Comparison of ENCODE assay signal across 23 cellular contexts in the genomic region with DNA sequence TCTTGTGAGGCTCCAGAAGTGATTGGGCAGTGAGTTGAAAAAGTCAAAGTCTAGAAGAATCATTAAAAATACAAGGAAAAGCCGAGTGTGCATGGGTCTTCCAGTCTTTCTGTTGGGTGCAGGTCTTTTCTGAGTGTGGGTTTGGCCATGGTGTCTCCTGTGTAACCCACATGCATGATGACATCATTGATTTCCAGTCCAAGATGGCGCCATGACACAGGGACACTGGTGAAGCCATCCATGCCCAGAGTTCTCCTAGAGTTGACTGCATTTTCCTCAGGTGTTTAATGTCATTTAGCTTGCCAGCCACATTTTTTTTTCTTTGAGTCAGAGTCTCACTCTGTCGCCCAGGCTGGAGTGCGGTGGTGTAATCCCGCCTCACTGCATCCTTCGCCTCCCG. TPM values are rescaled to one million over a fixed set of nuclear protein-coding genes. Genes with fewer than 3 reads are reported as not detected.
DNase-seq lines count a peak whose midpoint lies in the region; TF ChIP-seq lines count a peak whose summit lies in the region.
"Had no signal": no experiment of that assay in that cellular context is flagged by ENCODE, and none has a peak within 500 bp of the region (broad histone marks: within the 10 kb centered on the region; RNA-seq: fewer than 3 reads in every experiment).

No MANE protein-coding gene starts in this region.

- H3K27me3 Mint-ChIP-seq in MCF 10A (ENCODE audit: insufficient read depth, unreplicated experiment) (no peaks in the 10 kb centered on the region), endothelial cell (ENCODE audit: unreplicated experiment) (peaks cover 9% of the 10 kb centered on the region)
- H3K27me3 Mint-ChIP-seq in CD8-positive, alpha-beta memory T cell, result peaks cover 12 to 14% of the 10 kb centered on the region in 2 donors
- H3K27me3 Mint-ChIP-seq: CD4-positive, alpha-beta T cell had no signal

- peaks cover 23% of the 10 kb centered on the region for H3K4me1 ChIP-seq in mammary epithelial cell (ENCODE audit: insufficient read depth, low read length)
- H3K4me1 ChIP-seq in SJSA1 (replicated peaks), result peaks cover 85% of the 10 kb centered on the region
- H3K4me1 ChIP-seq in stomach, result peaks cover 28 to 73% (median 63%) of the 10 kb centered on the region in 4 donors
- H3K4me1 ChIP-seq in CD8-positive, alpha-beta memory T cell (ENCODE audit: insufficient read depth, low read length), result no peaks in the 10 kb centered on the region

- no peak for TF ChIP-seq POLR2A in stomach (IDR thresholded peaks at IDR 0.05)

- H3K4me3 ChIP-seq in mammary epithelial cell (replicated peaks in 1 of 3; ENCODE audit: insufficient read depth in 1 of 3, low read depth in 2 of 3, low read length in 3 of 3) (no peak overlapping the region), SJSA1 (no peak overlapping the region), stomach (no peak overlapping the region)
- no peak overlapping the region for H3K4me3 ChIP-seq in CD8-positive, alpha-beta memory T cell (ENCODE audit: low read length)
- H3K4me3 ChIP-seq: BLaER1 had no signal

- peaks cover 31% of the 10 kb centered on the region for H3K36me3 Mint-ChIP-seq in MCF 10A (ENCODE audit: insufficient read depth, unreplicated experiment)
- peaks cover 10% of the 10 kb centered on the region for H3K36me3 Mint-ChIP-seq in endothelial cell (ENCODE audit: low read depth, unreplicated experiment)
- H3K36me3 Mint-ChIP-seq in CD8-positive, alpha-beta memory T cell, result no peaks in the 10 kb centered on the region

- H3K9me3 Mint-ChIP-seq in MCF 10A (ENCODE audit: unreplicated experiment) (no peaks in the 10 kb centered on the region), endothelial cell (ENCODE audit: unreplicated experiment) (no peaks in the 10 kb centered on the region)
- peaks cover 0 to 2% (median 0%) of the 10 kb centered on the region in 5 donors for H3K9me3 Mint-ChIP-seq in CD8-positive, alpha-beta memory T cell
- H3K9me3 Mint-ChIP-seq: CD4-positive, alpha-beta T cell had no signal

- CTCF ChIA-PET in MCF 10A (lab: Yijun Ruan, JAX), result interaction anchor here (0.6 to 1.1 kb wide), 4 partner anchors 22 to 1125 kb away, joined by 3 to 4 read pairs (median 4); no protein-coding TSS in a partner anchor
- CTCF ChIA-PET in mammary epithelial cell (lab: Charles Lee; ENCODE audit: low non-redundant PET), result no interaction called here
- CTCF ChIA-PET in CD8-positive, alpha-beta memory T cell (lab: Charles Lee), result no interaction called here

- H3K79me2 ChIP-seq in mammary epithelial cell (ENCODE audit: insufficient read depth, low read length), result peaks cover 99% of the 10 kb centered on the region

- no peaks in the 10 kb centered on the region for H3K36me3 ChIP-seq in mammary epithelial cell (ENCODE audit: insufficient read depth, low read length)
- peaks cover 75% of the 10 kb centered on the region for H3K36me3 ChIP-seq in SJSA1
- no peaks in the 10 kb centered on the region for H3K36me3 ChIP-seq in stomach
- no peaks in the 10 kb centered on the region for H3K36me3 ChIP-seq in CD8-positive, alpha-beta memory T cell (ENCODE audit: insufficient read depth, low read length)
- H3K36me3 ChIP-seq: BLaER1 had no signal

- H3K4me3 Mint-ChIP-seq in MCF 10A (ENCODE audit: unreplicated experiment) (no peak overlapping the region), endothelial cell (ENCODE audit: unreplicated experiment) (peak overlapping the region; percentile 8)
- H3K4me3 Mint-ChIP-seq in CD8-positive, alpha-beta memory T cell, result no peak overlapping the region
- H3K4me3 Mint-ChIP-seq: CD4-positive, alpha-beta T cell; IgD-negative memory B cell had no signal

- 94% methylated on average over 5 of the region's 7 CpGs for WGBS in mammary epithelial cell (ENCODE audit: low coverage, missing lambda C conversion rate)
- 92 to 96% (median 94%) methylated on average over 7 of the region's 7 CpGs for WGBS in stomach, 5 donors

- dilution Hi-C loops in mammary epithelial cell (cut with HindIII; ENCODE audit: low sequenced_read_pairs), result no loop called here

- in situ Hi-C loops in mammary epithelial cell (cut with MboI; ENCODE audit: low sequenced_read_pairs in 2 of 2), result no loop called here
- in situ Hi-C loops in ACHN (cut with HindIII; ENCODE audit: low pct_ligation_motif_present, low pct_unique_long_range_greater_than_20kb, low sequenced_read_pairs), result no loop called here

- H3K27me3 ChIP-seq in mammary epithelial cell (ENCODE audit: insufficient read depth, low read length), result no peaks in the 10 kb centered on the region
- no peaks in the 10 kb centered on the region for H3K27me3 ChIP-seq in SJSA1 (replicated peaks)
- no peaks in the 10 kb centered on the region for H3K27me3 ChIP-seq in stomach
- no peaks in the 10 kb centered on the region for H3K27me3 ChIP-seq in CD8-positive, alpha-beta memory T cell (ENCODE audit: insufficient read depth, low read length, poor library complexity, severe bottlenecking)
- H3K27me3 ChIP-seq: BLaER1 had no signal

- H3K27ac Mint-ChIP-seq in MCF 10A (ENCODE audit: low read depth, unreplicated experiment) (peak overlapping the region; percentile 12), endothelial cell (ENCODE audit: unreplicated experiment) (peak overlapping the region; percentile 41)
- no peak overlapping the region for H3K27ac Mint-ChIP-seq in CD8-positive, alpha-beta memory T cell
- H3K27ac Mint-ChIP-seq: CD4-positive, alpha-beta T cell; IgD-negative memory B cell had no signal

- POLR2A ChIA-PET in MCF 10A (lab: Yijun Ruan, JAX), result interaction anchor here (0.7 to 2.4 kb wide), 2 partner anchors 10 to 63 kb away, joined by 4 to 9 read pairs; no protein-coding TSS in a partner anchor
- POLR2A ChIA-PET in CD8-positive, alpha-beta memory T cell (lab: Charles Lee), result no interaction called here

- no peak overlapping the region for H2AFZ ChIP-seq in mammary epithelial cell (ENCODE audit: low read depth, low read length)

- TF ChIP-seq CTCF in MCF 10A (IDR thresholded peaks at IDR 0.05; ENCODE audit: unreplicated experiment) (no peak), mammary epithelial cell (conservative IDR thresholded peaks at IDR 0.05 in 1 of 2, IDR thresholded peaks at IDR 0.05 in 1 of 2; ENCODE audit: extremely low read depth in 1 of 2, insufficient read depth in 1 of 2, low read depth in 1 of 2, low read length in 2 of 2) (no peak), endothelial cell (IDR thresholded peaks at IDR 0.05; ENCODE audit: unreplicated experiment) (no peak), stomach (IDR thresholded peaks at IDR 0.05) (no peak)

- intact Hi-C loops in MCF 10A (cut with micrococcal nuclease) (no loop called here), mammary epithelial cell (cut with micrococcal nuclease) (no loop called here), stomach (cut with DNase I; ENCODE audit: low total_unique reads) (no loop called here)

- H3K4me1 Mint-ChIP-seq in MCF 10A (ENCODE audit: insufficient read depth, unreplicated experiment) (peaks cover 41% of the 10 kb centered on the region), endothelial cell (ENCODE audit: unreplicated experiment) (peaks cover 47% of the 10 kb centered on the region)
- H3K4me1 Mint-ChIP-seq in CD8-positive, alpha-beta memory T cell, result no peaks in the 10 kb centered on the region
- H3K4me1 Mint-ChIP-seq: IgD-negative memory B cell had no signal

- H3K9me3 ChIP-seq in mammary epithelial cell (replicated peaks; ENCODE audit: insufficient read depth, low read length) (no peaks in the 10 kb centered on the region), SJSA1 (replicated peaks) (no peaks in the 10 kb centered on the region), stomach (no peaks in the 10 kb centered on the region)
- no peaks in the 10 kb centered on the region for H3K9me3 ChIP-seq in CD8-positive, alpha-beta memory T cell (ENCODE audit: low read length)
- H3K9me3 ChIP-seq: BLaER1 had no signal

- H3K27ac ChIP-seq in mammary epithelial cell (ENCODE audit: insufficient read depth, low read depth, low read length) (no peak overlapping the region), SJSA1 (peak overlapping the region; percentile 94), stomach (peak overlapping the region in 3 of 5 donors; percentile 63 to 86 (median 84))
- H3K27ac ChIP-seq in CD8-positive, alpha-beta memory T cell (ENCODE audit: low read depth, low read length), result no peak overlapping the region
- H3K27ac ChIP-seq: 22Rv1, BLaER1 had no signal

- no peak overlapping the region for H3K4me2 ChIP-seq in mammary epithelial cell (ENCODE audit: insufficient read depth, low read depth, low read length)
- H3K4me2 ChIP-seq: BLaER1 had no signal

- BruUV-seq in MCF 10A (replicated peaks; lab: Mats Ljungman, UMichigan) (no TSS peak), mammary epithelial cell (replicated peaks; lab: Mats Ljungman, UMichigan) (no TSS peak)

- no peak for DNase-seq in MCF 10A (ENCODE audit: unreplicated experiment)
- no peak for DNase-seq in mammary epithelial cell
- DNase-seq in SJSA1 (ENCODE audit: low read depth in 1 of 2, low spot score in 2 of 2), result no peak
- no peak for DNase-seq in endothelial cell (ENCODE audit: low spot score)
- no peak for DNase-seq in stomach
- DNase-seq in activated gamma-delta T cell (lab: John Stamatoyannopoulos, UW), result no peak
- DNase-seq in ACHN, result no peak
- no peak for DNase-seq in CD8-positive, alpha-beta memory T cell
- DNase-seq: CD4-positive, alpha-beta T cell; COR-L47; DMS53; NCI-H1092; NCI-H1436; NCI-H187; NCI-H2081 treated with DMSO at 0.1 percent for 48 hours; NCI-H2171; NCI-H345; NCI-H524; NCI-H774; Right ventricle myocardium superior had no signal

- H3K9ac ChIP-seq in mammary epithelial cell (ENCODE audit: insufficient read depth, low read length), result no peak overlapping the region
- H3K9ac ChIP-seq: BLaER1 had no signal

- H4K20me1 ChIP-seq in mammary epithelial cell (ENCODE audit: insufficient read depth, low read length), result no peaks in the 10 kb centered on the region
- H4K20me1 ChIP-seq: BLaER1 had no signal

- no peak for TF ChIP-seq EP300 in stomach (IDR thresholded peaks at IDR 0.05)

RNA-seq across cellular contexts. Expression of a gene that starts 35.9 kb away (rescaled TPM):
- total RNA-seq in MCF 10A (2022) (57.6 and 59.7 TPM in 2 replicates), mammary epithelial cell (10 to 100 TPM; 54.6 to 63.0 TPM), endothelial cell (ENCODE audit: unreplicated experiment) (58.6 TPM), stomach (10 to 100 TPM; 12.8 to 54.0 (median 41.5) TPM)
- polyA plus RNA-seq in mammary epithelial cell (36.8 TPM), stomach (10 to 100 TPM; 10.2 to 20.0 (median 17.6) TPM)
- polyA minus RNA-seq in mammary epithelial cell, result 66.1 TPM
- total RNA-seq in SJSA1 (2014; rRNA removed; shearing (Covaris generic)), result 78.6 and 117 TPM in 2 replicates
- under 1 TPM in 1 of 2 experiments, not detected in 1; 0.18 TPM for total RNA-seq in CD8-positive, alpha-beta memory T cell
- not detected for polyA plus RNA-seq in CD8-positive, alpha-beta memory T cell

Comparison
In these comparisons a context has a peak if more than half of its experiments do, and no peak if none do; other contexts are left out.
1. H3K27ac Mint-ChIP-seq: peak in MCF 10A (single experiment) and endothelial cell (single experiment); none in CD8-positive, alpha-beta memory T cell (0 of 8).
2. H3K27ac ChIP-seq: peak in SJSA1 (single experiment) and stomach (3 of 5); none in mammary epithelial cell (single experiment) and CD8-positive, alpha-beta memory T cell (single experiment).
3. RNA of a gene that starts 35.9 kb away (total RNA-seq): 78.6 to 117 TPM in SJSA1, 54.6 to 63.0 TPM in mammary epithelial cell, 57.6 to 59.7 TPM in MCF 10A, 58.6 TPM in endothelial cell (single experiment) and 12.8 to 54.0 TPM in stomach; 0.18 TPM in CD8-positive, alpha-beta memory T cell; every median in the first group is over 10 times any median in the second.